In genomic region chr12:60148831-60149230, GRCh38 we compare ENCODE assay signal across 16 cellular contexts.
A peak's percentile ranks its signal among the peaks of the same experiment; 100 is the strongest.
DNase-seq lines count a peak whose midpoint lies in the region; ATAC-seq, FAIRE-seq and TF ChIP-seq lines count a peak whose summit lies in the region.
"Had no signal": no experiment of that assay in that cellular context is flagged by ENCODE, and none has a peak within 500 bp of the region (broad histone marks: within the 10 kb centered on the region; RNA-seq: fewer than 3 reads in every experiment).

No MANE protein-coding gene starts in this region.

- TF ChIP-seq RAD21 in A549 (conservative IDR thresholded peaks at IDR 0.05 in 1 of 2, IDR thresholded peaks at IDR 0.05 in 1 of 2): no peak

- no peak for TF ChIP-seq EP300 in A549 (IDR thresholded peaks at IDR 0.05)

- TF ChIP-seq CTCF in A549 (IDR thresholded peaks at IDR 0.05) (no peak), astrocyte of the spinal cord (IDR thresholded peaks at IDR 0.05; ENCODE audit: low read depth, low read length) (no peak), esophagus squamous epithelium (IDR thresholded peaks at IDR 0.05) (no peak)

- ATAC-seq in A549: no peak; a peak in 1 of 6 replicates
- no peak for ATAC-seq in aorta (ENCODE audit: low FRiP score)
- ATAC-seq: activated naive CD4-positive, alpha-beta T cell treated with anti-CD3 and anti-CD28 coated beads, Interleukin-2, amount 50 U/mL, for 72 hours had no signal

- DNase-seq in A549 (ENCODE audit: low read depth in 1 of 2, low spot score in 1 of 2) (peak in 1 of 2 experiments; percentile 6), HPDE6-E6E7 (ENCODE audit: extremely low spot score) (peak; percentile 8), astrocyte of the spinal cord (ENCODE audit: low read depth, low spot score) (peak; percentile 74), hepatic stellate cell (ENCODE audit: low spot score) (peak; percentile 5), NCI-H2196 treated with DMSO at 0.1 percent for 48 hours (lab: John Stamatoyannopoulos, UW; ENCODE audit: unreplicated experiment) (no peak), aorta (no peak), mucosa of gallbladder (ENCODE audit: low spot score) (no peak), esophagus squamous epithelium (lab: John Stamatoyannopoulos, UW) (no peak)
- DNase-seq: activated CD8-positive, alpha-beta memory T cell treated with anti-CD3 and anti-CD28 coated beads for 24 hours; effector CD4-positive, alpha-beta T cell; PC-9; right lobe of liver; thyroid gland had no signal

- CTCF ChIA-PET in A549 (lab: Yijun Ruan, JAX): no interaction called here

- H3K27ac ChIP-seq in A549 (no peak overlapping the region), aorta (ENCODE audit: low read depth in 1 of 2, low read length in 2 of 2) (no peak overlapping the region), esophagus squamous epithelium (no peak overlapping the region)
- H3K27ac ChIP-seq: PC-9, right lobe of liver, thyroid gland had no signal

- no peaks in the 10 kb centered on the region for H3K36me3 ChIP-seq in aorta (ENCODE audit: control insufficient read depth in 1 of 2, insufficient read depth in 2 of 2, low read length in 1 of 2)
- H3K36me3 ChIP-seq in esophagus squamous epithelium: no peaks in the 10 kb centered on the region
- H3K36me3 ChIP-seq: right lobe of liver, thyroid gland had no signal

- H3K9me3 ChIP-seq in A549 (no peaks in the 10 kb centered on the region), aorta (ENCODE audit: control insufficient read depth, low read length) (no peaks in the 10 kb centered on the region), esophagus squamous epithelium (no peaks in the 10 kb centered on the region)
- H3K9me3 ChIP-seq: right lobe of liver, thyroid gland had no signal

- POLR2A ChIA-PET in A549 (lab: Yijun Ruan, JAX): no interaction called here

- FAIRE-seq in A549 (lab: Jason Lieb, UNC): no peak
- FAIRE-seq: A204.1, TTC549 had no signal

- H3K4me3 ChIP-seq in A549 (no peak overlapping the region), astrocyte of the spinal cord (ENCODE audit: low read depth, low read length) (no peak overlapping the region), aorta (ENCODE audit: low read length in 2 of 2) (no peak overlapping the region), esophagus squamous epithelium (no peak overlapping the region)
- H3K4me3 ChIP-seq: PC-9, right lobe of liver, thyroid gland had no signal

- no peaks in the 10 kb centered on the region for H3K27me3 ChIP-seq in aorta (ENCODE audit: control insufficient read depth in 1 of 2, insufficient read depth in 2 of 2, low read length in 1 of 2)
- H3K27me3 ChIP-seq in esophagus squamous epithelium: no peaks in the 10 kb centered on the region
- H3K27me3 ChIP-seq: right lobe of liver, thyroid gland had no signal

- H3K4me2 ChIP-seq in A549: peak overlapping the region; percentile 11; the same call in 1 of the 3 replicates
- H3K4me2 ChIP-seq: PC-9 had no signal

- H3K4me1 ChIP-seq in A549: 0 out of 3 replicates have a peak, but pooled peaks cover 6% of the 10 kb centered on the region
- H3K4me1 ChIP-seq in aorta (ENCODE audit: control insufficient read depth in 1 of 2, insufficient read depth in 2 of 2, low read length in 2 of 2): no peaks in the 10 kb centered on the region
- peaks cover 0 to 33% (median under 1%) of the 10 kb centered on the region in 3 donors for H3K4me1 ChIP-seq in esophagus squamous epithelium
- H3K4me1 ChIP-seq: right lobe of liver, thyroid gland had no signal

- in situ Hi-C loops in astrocyte of the spinal cord (cut with HindIII; ENCODE audit: low sequenced_read_pairs): no loop called here

- TF ChIP-seq POLR2A in A549 (IDR thresholded peaks at IDR 0.05; ENCODE audit: low read length) (no peak), esophagus squamous epithelium (IDR thresholded peaks at IDR 0.05) (no peak)

- intact Hi-C loops in aorta (cut with DNase I) (no loop called here), esophagus squamous epithelium (cut with DNase I) (no loop called here)

TF ChIP-seq in A549, 52 proteins besides CTCF, POLR2A, EP300 and RAD21:
- TF ChIP-seq ZC3H11A (IDR thresholded peaks at IDR 0.05): no peak

Comparison
In these comparisons a context has a peak if more than half of its experiments do, and no peak if none do; other contexts are left out.
1. DNase-seq: peak in HPDE6-E6E7 (single experiment), astrocyte of the spinal cord (single experiment) and hepatic stellate cell (single experiment); none in NCI-H2196 treated with DMSO at 0.1 percent for 48 hours (single experiment), aorta (0 of 2), mucosa of gallbladder (single experiment) and esophagus squamous epithelium (single experiment).